30 cellular contexts compared by ENCODE assay signal in the genomic region with DNA sequence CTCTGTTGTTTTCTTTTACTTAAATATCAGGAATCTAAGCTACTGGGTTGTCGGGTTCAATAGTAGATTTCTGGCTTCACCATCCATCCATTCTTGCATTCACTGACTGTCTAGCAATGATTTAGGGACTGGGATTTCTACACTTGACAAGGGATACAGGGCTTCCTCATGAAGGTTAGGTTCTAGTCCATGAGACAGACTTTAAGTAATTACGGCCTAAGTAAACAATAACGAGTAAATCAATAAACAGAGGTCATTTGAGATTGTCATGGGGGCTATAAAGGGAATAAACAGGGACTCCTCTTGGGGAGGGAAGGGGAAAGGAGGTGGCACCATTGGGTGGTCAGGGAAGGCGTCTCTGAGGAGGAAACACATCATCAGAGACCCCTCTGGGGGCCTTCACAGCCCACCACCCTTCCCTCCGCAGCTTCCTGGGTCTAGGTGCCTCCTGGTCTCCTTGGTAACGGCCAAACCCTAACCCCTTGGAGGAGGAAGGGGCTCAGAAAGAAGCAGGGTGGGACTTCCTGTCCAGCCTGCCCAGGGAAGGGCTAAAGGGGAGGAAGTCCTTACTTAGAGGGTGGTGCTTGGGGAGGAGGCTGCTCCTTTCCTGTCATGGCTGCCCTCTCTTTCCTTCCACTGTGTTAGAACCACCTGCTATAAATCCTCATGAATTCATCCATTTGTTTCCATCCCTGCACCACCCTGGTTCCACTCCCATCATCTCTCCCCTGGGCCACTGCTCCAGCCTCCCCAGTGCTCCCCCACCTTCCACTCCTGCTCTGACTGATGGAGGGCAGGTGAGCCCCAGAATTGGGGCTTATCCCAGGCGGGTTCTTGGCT. TPM values are rescaled to one million over a fixed set of nuclear protein-coding genes. Genes with fewer than 3 reads are reported as not detected.
"Had no signal": no experiment of that assay in that cellular context is flagged by ENCODE, and none has a peak within 500 bp of the region (broad histone marks: within the 10 kb centered on the region; RNA-seq: fewer than 3 reads in every experiment).

No MANE protein-coding gene starts in this region.

- H3K9ac ChIP-seq: SK-N-SH had no signal

- H3K4me1 ChIP-seq: SJCRH30 had no signal

- FAIRE-seq: astrocyte had no signal

- ATAC-seq: activated T-helper 17 cell treated with anti-CD3 and anti-CD28 coated beads, Interleukin-2, amount 50 U/mL, for 72 hours; Panc1 had no signal

- DNase-seq: activated CD4-positive, alpha-beta memory T cell treated with anti-CD3 and anti-CD28 coated beads for 36 hours; activated CD4-positive, alpha-beta T cell treated with anti-CD3 and anti-CD28 coated beads, Interleukin-2, amount 10 ng/mL, durations not matched to agents 7 days and 5 days; activated CD4-positive, CD25-positive, alpha-beta regulatory T cell; activated gamma-delta T cell; activated naive CD4-positive, alpha-beta T cell treated with anti-CD3 and anti-CD28 coated beads for 36 hours; activated T-cell treated with anti-CD3 and anti-CD28 coated beads for 4 hours; activated T-cell treated with anti-CD3 and anti-CD28 coated beads, Interleukin-2, amount 50 U/mL, for 48 hours; amygdala; brain microvascular endothelial cell; cerebellar nuclear complex; NCI-H1048; NCI-H146; NCI-H187 treated with DMSO at 0.1 percent for 48 hours; NCI-H2081 treated with DMSO at 0.1 percent for 48 hours; NCI-H446; NCI-H524; NK-92 treated with Interleukin-12 subunit alpha and Interleukin-12 subunit beta, amount 100 ng/mL, for 24 hours; OCI-M1; Right ventricle myocardium superior; RPMI8226; SJCRH30; SK-N-SH; T-helper 1 cell had no signal

- H3K36me3 ChIP-seq: brain microvascular endothelial cell, cardiac muscle cell, SJCRH30 had no signal

- H3K27ac ChIP-seq: brain microvascular endothelial cell, cardiac muscle cell, SJCRH30, VCaP had no signal

- H3K4me2 ChIP-seq: SK-N-SH had no signal

- H3K9me3 ChIP-seq: SK-N-SH had no signal

- H3K27me3 ChIP-seq: brain microvascular endothelial cell, cardiac muscle cell had no signal

- H3K4me3 ChIP-seq: cardiac muscle cell, SJCRH30 had no signal

RNA-seq across cellular contexts. Expression of a gene that starts 33.3 kb away (rescaled TPM):
- total RNA-seq: activated CD4-positive, alpha-beta memory T cell treated with anti-CD3 and anti-CD28 coated beads for 36 hours; activated CD4-positive, alpha-beta T cell treated with anti-CD3 and anti-CD28 coated beads, Interleukin-2, amount 10 ng/mL, durations not matched to agents 7 days and 5 days; activated CD8-positive, alpha-beta memory T cell treated with anti-CD3 and anti-CD28 coated beads for 36 hours; activated naive CD4-positive, alpha-beta T cell treated with anti-CD3 and anti-CD28 coated beads for 36 hours; activated T-helper 17 cell treated with anti-CD3 and anti-CD28 coated beads, Interleukin-2, amount 50 U/mL, for 72 hours; astrocyte; cardiac muscle cell; Right ventricle myocardium superior; T-helper 2 cell treated with Interferon-gamma antibody and Interleukin-4, amounts not matched to agents 100 ng/mL and 5 ng/mL, for 36 hours had no signal
- polyA plus RNA-seq: cardiac muscle cell, SK-N-SH had no signal

RNA-seq across cellular contexts. Expression of a gene that starts 55.2 kb away (rescaled TPM):
- total RNA-seq: activated CD4-positive, alpha-beta memory T cell treated with anti-CD3 and anti-CD28 coated beads for 36 hours; activated CD4-positive, alpha-beta T cell treated with anti-CD3 and anti-CD28 coated beads, Interleukin-2, amount 10 ng/mL, durations not matched to agents 7 days and 5 days; activated CD8-positive, alpha-beta memory T cell treated with anti-CD3 and anti-CD28 coated beads for 36 hours; activated naive CD4-positive, alpha-beta T cell treated with anti-CD3 and anti-CD28 coated beads for 36 hours; activated T-helper 17 cell treated with anti-CD3 and anti-CD28 coated beads, Interleukin-2, amount 50 U/mL, for 72 hours; astrocyte; cardiac muscle cell; Right ventricle myocardium superior; SJCRH30; T-helper 2 cell treated with Interferon-gamma antibody and Interleukin-4, amounts not matched to agents 100 ng/mL and 5 ng/mL, for 36 hours had no signal
- polyA plus RNA-seq: cardiac muscle cell, SK-N-SH had no signal

RNA-seq across cellular contexts. Expression of a gene that starts 59.1 kb away (rescaled TPM):
- total RNA-seq: activated CD4-positive, alpha-beta memory T cell treated with anti-CD3 and anti-CD28 coated beads for 36 hours; activated CD4-positive, alpha-beta T cell treated with anti-CD3 and anti-CD28 coated beads, Interleukin-2, amount 10 ng/mL, durations not matched to agents 7 days and 5 days; activated CD8-positive, alpha-beta memory T cell treated with anti-CD3 and anti-CD28 coated beads for 36 hours; activated naive CD4-positive, alpha-beta T cell treated with anti-CD3 and anti-CD28 coated beads for 36 hours; activated T-helper 17 cell treated with anti-CD3 and anti-CD28 coated beads, Interleukin-2, amount 50 U/mL, for 72 hours; astrocyte; cardiac muscle cell; Right ventricle myocardium superior; T-helper 2 cell treated with Interferon-gamma antibody and Interleukin-4, amounts not matched to agents 100 ng/mL and 5 ng/mL, for 36 hours had no signal
- polyA plus RNA-seq: cardiac muscle cell, SK-N-SH had no signal
